Comparison of ENCODE assay signal across 14 cellular contexts in genomic region chr1:171610385-171610784, GRCh38. TPM values are rescaled to one million over a fixed set of nuclear protein-coding genes. Genes with fewer than 3 reads are reported as not detected.
DNase-seq lines count a peak whose midpoint lies in the region; ATAC-seq and TF ChIP-seq lines count a peak whose summit lies in the region.
"Had no signal": no experiment of that assay in that cellular context is flagged by ENCODE, and none has a peak within 500 bp of the region (broad histone marks: within the 10 kb centered on the region; RNA-seq: fewer than 3 reads in every experiment).

No MANE protein-coding gene starts in this region.

- H3K27ac Mint-ChIP-seq in MCF 10A (ENCODE audit: low read depth, unreplicated experiment), result no peak overlapping the region
- H3K27ac Mint-ChIP-seq: progenitor cell of endocrine pancreas had no signal

- TF ChIP-seq CTCF in MCF 10A (IDR thresholded peaks at IDR 0.05; ENCODE audit: unreplicated experiment) (no peak), breast epithelium (IDR thresholded peaks at IDR 0.05) (no peak), IMR-90 (conservative IDR thresholded peaks at IDR 0.05; ENCODE audit: low read depth, low read length) (no peak), mammary epithelial cell (conservative IDR thresholded peaks at IDR 0.05 in 1 of 2, IDR thresholded peaks at IDR 0.05 in 1 of 2; ENCODE audit: extremely low read depth in 1 of 2, insufficient read depth in 1 of 2, low read depth in 1 of 2, low read length in 2 of 2) (no peak)

- CTCF ChIA-PET in MCF 10A (lab: Yijun Ruan, JAX) (no interaction called here), IMR-90 (lab: Yijun Ruan, JAX) (no interaction called here), mammary epithelial cell (lab: Charles Lee; ENCODE audit: low non-redundant PET) (no interaction called here)

- no peak overlapping the region for H3K14ac ChIP-seq in IMR-90 (replicated peaks; ENCODE audit: low read depth, low read length)

- H2AK5ac ChIP-seq in IMR-90 (ENCODE audit: low read depth, low read length), result no peak overlapping the region

- H3K36me3 ChIP-seq in breast epithelium (no peaks in the 10 kb centered on the region), IMR-90 (ENCODE audit: control insufficient read depth, insufficient read depth, low read length) (no peaks in the 10 kb centered on the region), mammary epithelial cell (ENCODE audit: insufficient read depth, low read length) (no peaks in the 10 kb centered on the region)

- dilution Hi-C loops in IMR-90 (cut with HindIII; ENCODE audit: low sequenced_read_pairs, unreplicated experiment) (no loop called here), mammary epithelial cell (cut with HindIII; ENCODE audit: low sequenced_read_pairs) (no loop called here)

- no peak overlapping the region for H4K8ac ChIP-seq in IMR-90 (ENCODE audit: low read depth in 2 of 2, low read length in 2 of 2)

- no peak overlapping the region for H4K91ac ChIP-seq in IMR-90 (ENCODE audit: insufficient read depth, low read depth, low read length)

- no peaks in the 10 kb centered on the region for H3K27me3 ChIP-seq in breast epithelium
- H3K27me3 ChIP-seq in IMR-90 (ENCODE audit: control insufficient read depth, insufficient read depth, low read length), result no peaks in the 10 kb centered on the region
- no peaks in the 10 kb centered on the region for H3K27me3 ChIP-seq in mammary epithelial cell (ENCODE audit: insufficient read depth, low read length)

- peak; percentile 57 for DNase-seq in MCF 10A (ENCODE audit: unreplicated experiment)
- no peak for DNase-seq in breast epithelium (ENCODE audit: low spot score in 2 of 2)
- DNase-seq in IMR-90, result peak; percentile 37
- DNase-seq in mammary epithelial cell, result peak; percentile 24
- no peak for DNase-seq in NCI-H2196 treated with DMSO at 0.1 percent for 48 hours (lab: John Stamatoyannopoulos, UW; ENCODE audit: unreplicated experiment)
- no peak for DNase-seq in NCI-H510A treated with DMSO at 0.1 percent for 48 hours (lab: John Stamatoyannopoulos, UW)
- no peak for DNase-seq in NCI-H128 (lab: John Stamatoyannopoulos, UW; ENCODE audit: unreplicated experiment)
- DNase-seq in left ventricle myocardium superior, result no peak
- DNase-seq: mesendoderm, NCI-H345 had no signal

- no peak overlapping the region for H3K4me3 Mint-ChIP-seq in MCF 10A (ENCODE audit: unreplicated experiment)
- H3K4me3 Mint-ChIP-seq: central memory CD8-positive, alpha-beta T cell had no signal

- ATAC-seq in IMR-90 (ENCODE audit: low read depth) (no peak), left ventricle myocardium superior (no peak)

- H3K4me1 ChIP-seq in breast epithelium (no peaks in the 10 kb centered on the region), IMR-90 (ENCODE audit: control insufficient read depth, insufficient read depth, low read length) (no peaks in the 10 kb centered on the region), mammary epithelial cell (ENCODE audit: insufficient read depth, low read length) (no peaks in the 10 kb centered on the region)

- H3K18ac ChIP-seq in IMR-90 (ENCODE audit: low read depth, low read length), result no peak overlapping the region

- no peak overlapping the region for H3K4me3 ChIP-seq in breast epithelium
- H3K4me3 ChIP-seq in IMR-90 (ENCODE audit: insufficient read depth, low read depth, low read length), result no peak overlapping the region
- H3K4me3 ChIP-seq in mammary epithelial cell (replicated peaks in 1 of 3; ENCODE audit: insufficient read depth in 1 of 3, low read depth in 2 of 3, low read length in 3 of 3), result no peak overlapping the region

- no peaks in the 10 kb centered on the region for H3K36me3 Mint-ChIP-seq in MCF 10A (ENCODE audit: insufficient read depth, unreplicated experiment)

- H2BK20ac ChIP-seq in IMR-90 (ENCODE audit: low read depth, low read length), result no peak overlapping the region

- no peaks in the 10 kb centered on the region for H3K9me3 ChIP-seq in breast epithelium
- no peaks in the 10 kb centered on the region for H3K9me3 ChIP-seq in IMR-90 (ENCODE audit: control insufficient read depth, insufficient read depth, low read length)
- no peaks in the 10 kb centered on the region for H3K9me3 ChIP-seq in mammary epithelial cell (replicated peaks; ENCODE audit: insufficient read depth, low read length)

- no peak overlapping the region for H3K4ac ChIP-seq in IMR-90 (ENCODE audit: low read depth, low read length)

- no peak for TF ChIP-seq POLR2A in breast epithelium (IDR thresholded peaks at IDR 0.05)
- TF ChIP-seq POLR2A in IMR-90 (IDR thresholded peaks at IDR 0.05; ENCODE audit: low read depth, low read length), result no peak

- no peak overlapping the region for H4K5ac ChIP-seq in IMR-90 (ENCODE audit: low read depth, low read length)

- no peaks in the 10 kb centered on the region for H3K27me3 Mint-ChIP-seq in MCF 10A (ENCODE audit: insufficient read depth, unreplicated experiment)
- H3K27me3 Mint-ChIP-seq: central memory CD8-positive, alpha-beta T cell; progenitor cell of endocrine pancreas had no signal

- H4K20me1 ChIP-seq in IMR-90 (ENCODE audit: insufficient read depth, low read length), result no peaks in the 10 kb centered on the region
- H4K20me1 ChIP-seq in mammary epithelial cell (ENCODE audit: insufficient read depth, low read length), result no peaks in the 10 kb centered on the region

- no peak overlapping the region for H3K4me2 ChIP-seq in IMR-90 (ENCODE audit: low read depth, low read length)
- no peak overlapping the region for H3K4me2 ChIP-seq in mammary epithelial cell (ENCODE audit: insufficient read depth, low read depth, low read length)

- H3K56ac ChIP-seq in IMR-90 (ENCODE audit: extremely low read depth, insufficient read depth, low read length), result no peak overlapping the region

- H3K9ac ChIP-seq in IMR-90 (ENCODE audit: low read depth, low read length), result no peak overlapping the region
- H3K9ac ChIP-seq in mammary epithelial cell (ENCODE audit: insufficient read depth, low read length), result no peak overlapping the region

- no peak overlapping the region for H2BK120ac ChIP-seq in IMR-90 (ENCODE audit: low read depth, low read length)

- in situ Hi-C loops in IMR-90 (cut with MboI; ENCODE audit: low sequenced_read_pairs), result no loop called here
- in situ Hi-C loops in mammary epithelial cell (cut with MboI; ENCODE audit: low sequenced_read_pairs in 2 of 2), result no loop called here

- POLR2A ChIA-PET in MCF 10A (lab: Yijun Ruan, JAX), result no interaction called here
- POLR2A ChIA-PET in IMR-90 (lab: Charles Lee; ENCODE audit: unreplicated experiment), result no interaction called here

- H2BK5ac ChIP-seq in IMR-90 (ENCODE audit: low read depth, low read length, poor library complexity, severe bottlenecking), result no peak overlapping the region

- H3K79me1 ChIP-seq in IMR-90 (ENCODE audit: low read depth in 1 of 2, low read length in 2 of 2), result no peaks in the 10 kb centered on the region

- H3K9me3 Mint-ChIP-seq in MCF 10A (ENCODE audit: unreplicated experiment), result no peaks in the 10 kb centered on the region
- H3K9me3 Mint-ChIP-seq: central memory CD8-positive, alpha-beta T cell had no signal

- no CpG with 5 or more reads among the region's 2 CpGs for WGBS in IMR-90 (ENCODE audit: extremely low coverage in 2 of 2, insufficient read length in 1 of 2), 2 experiments
- 64% methylated on average over 2 of the region's 2 CpGs for WGBS in mammary epithelial cell (ENCODE audit: low coverage, missing lambda C conversion rate)

- H2AK9ac ChIP-seq in IMR-90 (replicated peaks; ENCODE audit: low read depth, low read length, poor library complexity), result no peak overlapping the region

- no peaks in the 10 kb centered on the region for H3K4me1 Mint-ChIP-seq in MCF 10A (ENCODE audit: insufficient read depth, unreplicated experiment)
- H3K4me1 Mint-ChIP-seq: central memory CD8-positive, alpha-beta T cell had no signal

- H2AFZ ChIP-seq in IMR-90 (replicated peaks; ENCODE audit: low read length, poor library complexity) (no peak overlapping the region), mammary epithelial cell (ENCODE audit: low read depth, low read length) (no peak overlapping the region)

- H2BK15ac ChIP-seq in IMR-90 (ENCODE audit: low read depth, low read length), result no peak overlapping the region

- no peak for TF ChIP-seq RAD21 in IMR-90 (IDR thresholded peaks at IDR 0.05; ENCODE audit: low read length)

- intact Hi-C loops in MCF 10A (cut with micrococcal nuclease) (no loop called here), breast epithelium (cut with DNase I; ENCODE audit: low total_unique reads) (no loop called here), IMR-90 (cut with micrococcal nuclease) (no loop called here), mammary epithelial cell (cut with micrococcal nuclease) (no loop called here), left ventricle myocardium superior (cut with micrococcal nuclease) (no loop called here)

- no TSS peak for BruUV-seq in MCF 10A (replicated peaks; lab: Mats Ljungman, UMichigan)
- no TSS peak for BruUV-seq in IMR-90 (replicated peaks; lab: Mats Ljungman, UMichigan)
- BruUV-seq in mammary epithelial cell (replicated peaks; lab: Mats Ljungman, UMichigan), result no TSS peak

- H3K9me1 ChIP-seq in IMR-90 (ENCODE audit: insufficient read depth, low read length), result no peaks in the 10 kb centered on the region

- no peaks in the 10 kb centered on the region for H3K79me2 ChIP-seq in mammary epithelial cell (ENCODE audit: insufficient read depth, low read length)

- H3K27ac ChIP-seq in breast epithelium (no peak overlapping the region), IMR-90 (ENCODE audit: insufficient read depth, low read length) (no peak overlapping the region), mammary epithelial cell (ENCODE audit: insufficient read depth, low read depth, low read length) (no peak overlapping the region)

- no peak overlapping the region for H3K23ac ChIP-seq in IMR-90 (ENCODE audit: low read depth, low read length)

TF ChIP-seq in IMR-90, 13 proteins besides CTCF, POLR2A, EP300 and RAD21:
- TF ChIP-seq NFE2L2 (IDR thresholded peaks at IDR 0.05; ENCODE audit: low read depth, low read length), result peak; percentile 44
- no peak for TF ChIP-seq CHD1 (IDR thresholded peaks at IDR 0.05; ENCODE audit: low read depth, low read length)
- no peak for TF ChIP-seq MAFK (IDR thresholded peaks at IDR 0.05; ENCODE audit: low read depth, low read length)
TF ChIP-seq in IMR-90: peak in this region for 1.

RNA-seq across cellular contexts. Expression of gene MYOCOS, which starts 11.7 kb away (rescaled TPM):
- total RNA-seq in MCF 10A (2022) (0.23 and 0.25 TPM in 2 replicates), breast epithelium (not detected), IMR-90 (2012; rRNA removed) (not detected in 2 replicates), mammary epithelial cell (not detected), left ventricle myocardium superior (not detected)
- polyA plus RNA-seq in IMR-90 (2012; rRNA removed) (not detected in 2 replicates), mammary epithelial cell (not detected)
- not detected in 2 replicates for polyA plus RNA-seq in IMR-90 (2012; cell fraction: cytosol; rRNA removed)
- not detected in 2 replicates for polyA plus RNA-seq in IMR-90 (2012; cell fraction: nucleus; rRNA removed; ENCODE audit: low replicate concordance)
- polyA minus RNA-seq in mammary epithelial cell, result not detected
- total RNA-seq: progenitor cell of endocrine pancreas had no signal
- polyA plus RNA-seq: AG04450 had no signal

RNA-seq across cellular contexts. Expression of gene MYOC, which starts 42.1 kb away (rescaled TPM):
- total RNA-seq in MCF 10A (2022) (not detected in 2 replicates), breast epithelium (10 to 100 TPM in 1 of 3 donors, 1 to 10 TPM in 2; 2.0 to 18.7 (median 4.9) TPM), IMR-90 (2012; rRNA removed) (not detected in 2 replicates), mammary epithelial cell (not detected), left ventricle myocardium superior (8.3 TPM)
- polyA plus RNA-seq in IMR-90 (2012; rRNA removed) (not detected in 2 replicates), mammary epithelial cell (not detected)
- not detected in 2 replicates for polyA plus RNA-seq in IMR-90 (2012; cell fraction: cytosol; rRNA removed)
- polyA plus RNA-seq in IMR-90 (2012; cell fraction: nucleus; rRNA removed; ENCODE audit: low replicate concordance), result not detected in 2 replicates
- not detected for polyA minus RNA-seq in mammary epithelial cell
- total RNA-seq: progenitor cell of endocrine pancreas; T-helper 1 cell treated with Interleukin-12 subunit alpha and Interleukin-12 subunit beta and Interleukin-4 antibody, amounts not matched to agents 30 ng/mL and 1 ng/mL, for 36 hours had no signal
- polyA plus RNA-seq: AG04450 had no signal

Comparison
In these comparisons a context has a peak if more than half of its experiments do, and no peak if none do; other contexts are left out.
1. DNase-seq: peak in MCF 10A (single experiment), IMR-90 (single experiment) and mammary epithelial cell (single experiment); none in breast epithelium (0 of 2), NCI-H2196 treated with DMSO at 0.1 percent for 48 hours (single experiment), NCI-H510A treated with DMSO at 0.1 percent for 48 hours (single experiment), NCI-H128 (single experiment) and left ventricle myocardium superior (single experiment).